Comparison of ENCODE assay signal across 8 cellular contexts in the genomic region with DNA sequence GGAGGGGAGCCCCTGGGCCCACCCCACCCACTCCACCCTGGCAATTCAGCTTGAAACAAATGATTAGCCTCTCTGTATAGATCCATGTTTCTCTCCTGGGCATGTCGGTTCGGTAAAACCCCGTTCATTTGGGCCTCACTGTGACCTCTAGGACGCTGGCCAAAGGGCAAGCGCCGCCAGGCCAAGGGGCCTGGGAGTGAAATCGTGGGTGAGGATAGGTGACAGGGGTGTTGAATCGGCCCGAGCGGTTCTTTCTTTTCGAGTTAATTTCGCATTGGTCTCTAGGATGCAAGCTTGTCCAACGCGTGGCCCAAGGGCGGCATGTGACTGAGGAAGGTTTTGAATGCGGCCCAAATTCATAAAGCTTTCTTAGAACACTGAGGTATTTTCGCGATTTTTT. TPM values are rescaled to one million over a fixed set of nuclear protein-coding genes. Genes with fewer than 3 reads are reported as not detected.
A peak's percentile ranks its signal among the peaks of the same experiment; 100 is the strongest.
DNase-seq lines count a peak whose midpoint lies in the region; ATAC-seq and TF ChIP-seq lines count a peak whose summit lies in the region.

No MANE protein-coding gene starts in this region.

- H3K4me3 Mint-ChIP-seq in CD4-positive, alpha-beta T cell: peak overlapping the region; percentile 52
- H3K4me3 Mint-ChIP-seq in IgD-negative memory B cell: peak overlapping the region; percentile 70 to 90 (median 80)
- peak overlapping the region; percentile 42 for H3K4me3 Mint-ChIP-seq in chondrocyte (ENCODE audit: unreplicated experiment)

- H3K27me3 Mint-ChIP-seq in CD4-positive, alpha-beta T cell: no peaks in the 10 kb centered on the region
- peaks cover 13% of the 10 kb centered on the region for H3K27me3 Mint-ChIP-seq in IgD-negative memory B cell
- peaks cover 14% of the 10 kb centered on the region for H3K27me3 Mint-ChIP-seq in chondrocyte (ENCODE audit: low read depth)

- no peaks in the 10 kb centered on the region for H3K27me3 ChIP-seq in CD4-positive, alpha-beta T cell (ENCODE audit: control insufficient read depth, insufficient read depth, low read length)
- H3K27me3 ChIP-seq in osteoblast (ENCODE audit: insufficient read depth, low read length): peaks cover 16% of the 10 kb centered on the region

- H3K4me2 ChIP-seq in osteoblast (ENCODE audit: insufficient read depth, low read length): peak overlapping the region; percentile 85

- H3K9me3 ChIP-seq in CD4-positive, alpha-beta T cell (ENCODE audit: control insufficient read depth, low read length): no peaks in the 10 kb centered on the region
- H3K9me3 ChIP-seq in osteoblast (ENCODE audit: low read depth, low read length): no peaks in the 10 kb centered on the region

- peaks cover 39% of the 10 kb centered on the region for H3K4me1 ChIP-seq in osteoblast (ENCODE audit: insufficient read depth, low read length)

- no peak overlapping the region for H3K27ac ChIP-seq in CD4-positive, alpha-beta T cell (ENCODE audit: low read depth, low read length)
- H3K27ac ChIP-seq in osteoblast (ENCODE audit: low read depth, low read length): peak overlapping the region; percentile 60

- CTCF ChIA-PET in CD4-positive, alpha-beta T cell (lab: Charles Lee): interaction anchor here (1.1 to 5.2 kb wide), 4 partner anchors 12 to 28 kb away, joined by 4 to 30 read pairs (median 10); no protein-coding TSS in a partner anchor

- peak overlapping the region; percentile 95 for H2AFZ ChIP-seq in osteoblast (ENCODE audit: low read length)

- H3K4me3 ChIP-seq in osteoblast (ENCODE audit: insufficient read depth, low read length): peak overlapping the region; percentile 74

- no peak for DNase-seq in CD4-positive, alpha-beta T cell
- DNase-seq in chondrocyte (ENCODE audit: low spot score): no peak
- DNase-seq in osteoblast (ENCODE audit: insufficient read length, low spot score, missing footprints): no peak
- DNase-seq in putamen (ENCODE audit: low spot score): no peak
- DNase-seq in SKM-1 (lab: John Stamatoyannopoulos, UW; ENCODE audit: unreplicated experiment): no peak
- no peak for DNase-seq in NCI-H2171 treated with DMSO at 0.1 percent for 48 hours (lab: John Stamatoyannopoulos, UW)

- intact Hi-C loops in CD4-positive, alpha-beta T cell (cut with DNase I, micrococcal nuclease): loop anchor here in 1 of 2 experiments (1.0 kb wide), 1 partner anchor 28 kb away; no protein-coding TSS in a partner anchor

- ATAC-seq in CD4-positive, alpha-beta T cell (ENCODE audit: poor library complexity): no peak
- no peak for ATAC-seq in HG03280 (IDR thresholded peaks at IDR 0.05; ENCODE audit: unreplicated experiment)

- H4K20me1 ChIP-seq in osteoblast (ENCODE audit: insufficient read depth, low read length): no peaks in the 10 kb centered on the region

- no peaks in the 10 kb centered on the region for H3K36me3 Mint-ChIP-seq in CD4-positive, alpha-beta T cell (ENCODE audit: low read depth)
- H3K36me3 Mint-ChIP-seq in IgD-negative memory B cell (no peaks in the 10 kb centered on the region), chondrocyte (ENCODE audit: low read depth) (no peaks in the 10 kb centered on the region)

- POLR2A ChIA-PET in CD4-positive, alpha-beta T cell (lab: Charles Lee): interaction anchor here (0.8 to 7.2 kb wide), 4 partner anchors 11 to 119 kb away, joined by 3 to 180 read pairs (median 20); a partner anchor contains a TSS

- no peak for TF ChIP-seq CTCF in CD4-positive, alpha-beta T cell (IDR thresholded peaks at IDR 0.05)
- TF ChIP-seq CTCF in chondrocyte (IDR thresholded peaks at IDR 0.05) (no peak), osteoblast (IDR thresholded peaks at IDR 0.05; ENCODE audit: extremely low read depth, low read depth, low read length) (no peak)

- H3K4me1 Mint-ChIP-seq in CD4-positive, alpha-beta T cell (ENCODE audit: low read depth): peaks cover 45% of the 10 kb centered on the region
- H3K4me1 Mint-ChIP-seq in IgD-negative memory B cell (peaks cover 14 to 35% (median 23%) of the 10 kb centered on the region in 3 donors), chondrocyte (ENCODE audit: low read depth) (peaks cover 37% of the 10 kb centered on the region)

- no peaks in the 10 kb centered on the region for H3K36me3 ChIP-seq in osteoblast (ENCODE audit: insufficient read depth, low read length)

- H3K9me3 Mint-ChIP-seq in CD4-positive, alpha-beta T cell: no peaks in the 10 kb centered on the region
- no peaks in the 10 kb centered on the region for H3K9me3 Mint-ChIP-seq in IgD-negative memory B cell
- H3K9me3 Mint-ChIP-seq in chondrocyte (ENCODE audit: low read depth): no peaks in the 10 kb centered on the region

- peak overlapping the region; percentile 52 for H3K27ac Mint-ChIP-seq in CD4-positive, alpha-beta T cell
- H3K27ac Mint-ChIP-seq in IgD-negative memory B cell (peak overlapping the region in 2 of 3 donors; percentile 58 to 88), chondrocyte (ENCODE audit: unreplicated experiment) (no peak overlapping the region)

- no peaks in the 10 kb centered on the region for H3K79me2 ChIP-seq in osteoblast (ENCODE audit: insufficient read depth, low read length)

RNA-seq across cellular contexts. Expression of a gene that starts 9.9 kb away (rescaled TPM):
- 100 to 1,000 TPM; 326 to 342 TPM for total RNA-seq in CD4-positive, alpha-beta T cell
- 62.3 TPM for polyA plus RNA-seq in IgD-negative memory B cell
- total RNA-seq in chondrocyte (7.5 to 14.4 TPM (median 12.9 TPM) in 3 replicates), osteoblast (7.6 and 9.7 TPM in 2 replicates)

RNA-seq across cellular contexts. Expression of a gene that starts 21.5 kb away (rescaled TPM):
- total RNA-seq in CD4-positive, alpha-beta T cell: not detected
- polyA plus RNA-seq in IgD-negative memory B cell: not detected
- not detected in 3 replicates for total RNA-seq in chondrocyte
- 0.29 TPM in 1 of 2 replicates, not detected in the other for total RNA-seq in osteoblast

Comparison
In these comparisons a context has a peak if more than half of its experiments do, and no peak if none do; other contexts are left out.
1. RNA of a gene that starts 9.9 kb away (total RNA-seq): 326 to 342 TPM in CD4-positive, alpha-beta T cell; 7.5 to 14.4 TPM in chondrocyte and 7.6 to 9.7 TPM in osteoblast; every median in the first group is over 10 times any median in the second.
2. Peak in every context shown above with its lines, with median percentiles within 50 percentile points of each other: H3K4me3 Mint-ChIP-seq.